In the genomic region with DNA sequence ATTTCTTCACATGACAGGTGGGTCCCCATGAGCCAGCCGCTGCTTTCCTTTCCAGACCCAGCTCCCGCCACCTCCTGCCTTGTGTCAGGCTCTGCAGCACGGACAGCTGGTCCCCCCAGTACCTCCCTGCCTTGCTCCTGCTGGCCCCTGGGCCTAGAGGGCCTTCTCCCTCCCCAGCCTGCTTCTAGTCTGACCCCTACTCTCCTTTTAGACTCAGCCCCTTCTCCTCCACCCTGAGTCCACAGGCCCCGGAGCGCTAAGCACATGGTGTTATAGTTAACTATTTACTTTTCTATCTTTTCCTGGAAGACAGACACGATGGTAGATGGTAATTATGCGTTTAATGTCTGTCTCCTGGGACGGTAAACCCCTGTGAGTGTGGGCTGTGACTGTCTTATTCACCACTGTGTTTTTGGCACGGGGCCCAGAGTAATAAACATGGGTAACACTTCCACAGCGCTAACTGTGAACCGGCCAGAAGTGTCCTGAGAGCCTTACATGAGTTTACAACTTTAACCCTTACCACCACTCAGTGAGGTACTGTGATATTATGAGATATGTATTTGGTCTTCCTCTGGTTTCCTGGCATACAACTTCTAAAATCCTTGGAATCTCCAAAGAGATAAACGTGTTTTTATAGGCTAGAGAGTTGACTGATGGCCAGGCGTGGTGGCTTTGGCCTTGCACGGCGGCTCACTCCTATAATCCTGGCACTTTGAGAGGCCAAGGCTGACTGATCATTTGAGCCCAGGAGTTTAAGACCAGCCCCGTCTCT, we compare ENCODE assay signal across 8 cellular contexts. TPM values are rescaled to one million over a fixed set of nuclear protein-coding genes. Genes with fewer than 3 reads are reported as not detected.
DNase-seq lines count a peak whose midpoint lies in the region; ATAC-seq, FAIRE-seq and TF ChIP-seq lines count a peak whose summit lies in the region.

No MANE protein-coding gene starts in this region.

- H3K79me2 ChIP-seq in endothelial cell of umbilical vein (ENCODE audit: control insufficient read depth, insufficient read depth, low read length) = no peaks in the 10 kb centered on the region

- intact Hi-C loops in A673 (cut with micrococcal nuclease; ENCODE audit: unreplicated experiment) (no loop called here), endothelial cell of umbilical vein (cut with micrococcal nuclease) (no loop called here)

- H3K4me3 ChIP-seq in A673 (ENCODE audit: low read depth, low read length, poor library complexity, severe bottlenecking) (no peak overlapping the region), endothelial cell of umbilical vein (replicated peaks in 1 of 3; ENCODE audit: insufficient read depth in 1 of 3, low read depth in 1 of 3, low read length in 3 of 3) (no peak overlapping the region)

- H3K9me3 ChIP-seq in A673 (ENCODE audit: low read depth, low read length, poor library complexity, severe bottlenecking) (no peaks in the 10 kb centered on the region), endothelial cell of umbilical vein (replicated peaks; ENCODE audit: control insufficient read depth, insufficient read depth, low read length) (no peaks in the 10 kb centered on the region)

- peak; percentile 97 for DNase-seq in A673 (ENCODE audit: low spot score)
- DNase-seq in H54 (ENCODE audit: insufficient read length, low spot score) = no peak
- peak; percentile 96 for DNase-seq in NCI-H524 treated with DMSO at 0.1 percent for 48 hours (lab: John Stamatoyannopoulos, UW)
- peak; percentile 88 for DNase-seq in endothelial cell of umbilical vein (ENCODE audit: low read depth, low spot score)
- peak; percentile 23 for DNase-seq in non-pigmented ciliary epithelial cell (ENCODE audit: low read depth)
- no peak for DNase-seq in GM10266 (ENCODE audit: extremely low spot score)
- no peak for DNase-seq in hepatic stellate cell (ENCODE audit: low spot score)

- no peak for TF ChIP-seq POLR2A in H54 (IDR thresholded peaks at IDR 0.05; ENCODE audit: low read depth, low read length)
- TF ChIP-seq POLR2A in endothelial cell of umbilical vein (IDR thresholded peaks at IDR 0.05; ENCODE audit: low read depth, low read length) = no peak

- dilution Hi-C loops in endothelial cell of umbilical vein (cut with MboI; ENCODE audit: extremely low pct_ligation_motif_present, low sequenced_read_pairs) = no loop called here

- CTCF ChIA-PET in A673 (lab: Charles Lee) (interaction anchor here (0.7 kb wide), 1 partner anchor 16 kb away, joined by 3 read pairs; no protein-coding TSS in a partner anchor), endothelial cell of umbilical vein (lab: Charles Lee) (interaction anchor here (1.0 to 3.8 kb wide), 3 partner anchors 10 to 252 kb away, joined by 3 to 22 read pairs (median 6); no protein-coding TSS in a partner anchor)

- FAIRE-seq in H54 (lab: Jason Lieb, UNC) (peak; percentile 72), endothelial cell of umbilical vein (lab: Jason Lieb, UNC) (peak; percentile 96)

- H3K4me2 ChIP-seq in endothelial cell of umbilical vein (ENCODE audit: insufficient read depth, low read length) = peak overlapping the region; percentile 8

- no peaks in the 10 kb centered on the region for H4K20me1 ChIP-seq in endothelial cell of umbilical vein (replicated peaks; ENCODE audit: control insufficient read depth, extremely low read depth, insufficient read depth, low read length)

- no peak for ATAC-seq in HG02840 (IDR thresholded peaks at IDR 0.05; ENCODE audit: low FRiP score, unreplicated experiment)

- BruUV-seq in A673 (replicated peaks; lab: Mats Ljungman, UMichigan) (no TSS peak), endothelial cell of umbilical vein (replicated peaks; lab: Mats Ljungman, UMichigan) (no TSS peak)

- no peak overlapping the region for H3K9ac ChIP-seq in endothelial cell of umbilical vein (replicated peaks; ENCODE audit: extremely low read depth, insufficient read depth, low read length)

- POLR2A ChIA-PET in A673 (lab: Charles Lee; ENCODE audit: low non-redundant PET) (no interaction called here), endothelial cell of umbilical vein (lab: Charles Lee) (no interaction called here)

- H3K36me3 ChIP-seq in A673 (ENCODE audit: insufficient read depth, low read length, poor library complexity, severe bottlenecking) (peaks cover 6% of the 10 kb centered on the region), endothelial cell of umbilical vein (ENCODE audit: control insufficient read depth in 2 of 2, extremely low read depth in 1 of 2, insufficient read depth in 2 of 2, low read length in 2 of 2) (peaks cover 4 to 13% of the 10 kb centered on the region in 2 experiments)

- peaks cover 26% of the 10 kb centered on the region for H3K4me1 ChIP-seq in A673 (ENCODE audit: insufficient read depth, low read length, poor library complexity, severe bottlenecking)
- H3K4me1 ChIP-seq in endothelial cell of umbilical vein (ENCODE audit: control insufficient read depth, extremely low read depth, insufficient read depth, low read length) = peaks cover 9% of the 10 kb centered on the region

- H3K27me3 ChIP-seq in A673 (replicated peaks; ENCODE audit: insufficient read depth, low read depth, low read length, poor library complexity) (no peaks in the 10 kb centered on the region), endothelial cell of umbilical vein (ENCODE audit: control insufficient read depth in 2 of 2, insufficient read depth in 2 of 2, low read length in 2 of 2) (no peaks in the 10 kb centered on the region)

- no peaks in the 10 kb centered on the region for H3K9me1 ChIP-seq in endothelial cell of umbilical vein (replicated peaks; ENCODE audit: control insufficient read depth, extremely low read depth, insufficient read depth, low read length)

- H2AFZ ChIP-seq in endothelial cell of umbilical vein (ENCODE audit: low read depth, low read length) = no peak overlapping the region

- TF ChIP-seq CTCF in A673 (conservative IDR thresholded peaks at IDR 0.05; ENCODE audit: low read depth, low read length) = no peak
- no peak for TF ChIP-seq CTCF in endothelial cell of umbilical vein (IDR thresholded peaks at IDR 0.05; ENCODE audit: extremely low read depth in 1 of 2, insufficient read depth in 1 of 2, low read depth in 1 of 2, low read length in 2 of 2)
- TF ChIP-seq CTCF in GM10266 (IDR thresholded peaks at IDR 0.05; ENCODE audit: control insufficient read depth, insufficient read depth, low read depth, missing control alignments) = no peak

- H3K27ac ChIP-seq in A673 (ENCODE audit: low read depth, low read length, poor library complexity, severe bottlenecking) (peak overlapping the region; percentile 1), endothelial cell of umbilical vein (ENCODE audit: insufficient read depth, low read depth, low read length) (no peak overlapping the region)

TF ChIP-seq in endothelial cell of umbilical vein, 7 proteins besides CTCF, POLR2A, EP300 and RAD21:
- TF ChIP-seq MYC (IDR thresholded peaks at IDR 0.05; ENCODE audit: low read depth, low read length) (no peak), GATA2 (IDR thresholded peaks at IDR 0.05; ENCODE audit: insufficient read depth, insufficient read length, low read depth, low read length) (no peak), EZH2 (IDR thresholded peaks at IDR 0.05; ENCODE audit: borderline replicate concordance, low read depth, low read length, severe bottlenecking) (no peak), JUN (IDR thresholded peaks at IDR 0.05; ENCODE audit: borderline replicate concordance, insufficient read depth, insufficient read length, low read depth) (no peak), POLR2AphosphoS5 (IDR thresholded peaks at IDR 0.05; ENCODE audit: insufficient read depth, low read depth, low read length) (no peak), FOS (IDR thresholded peaks at IDR 0.05; ENCODE audit: borderline replicate concordance, insufficient read depth, low read length) (no peak)
- TF ChIP-seq, protein P1, sequence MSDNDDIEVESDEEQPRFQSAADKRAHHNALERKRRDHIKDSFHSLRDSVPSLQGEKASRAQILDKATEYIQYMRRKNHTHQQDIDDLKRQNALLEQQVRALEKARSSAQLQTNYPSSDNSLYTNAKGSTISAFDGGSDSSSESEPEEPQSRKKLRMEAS (IDR thresholded peaks at IDR 0.05; ENCODE audit: insufficient read depth, insufficient read length) = no peak

RNA-seq across cellular contexts. Expression of a gene that starts 41.2 kb away (rescaled TPM):
- 26.7 and 36.2 TPM in 2 replicates for total RNA-seq in A673 (2021)
- total RNA-seq in endothelial cell of umbilical vein = 52.4 and 65.6 TPM in 2 replicates
- 40.0 and 40.9 TPM in 2 replicates for polyA plus RNA-seq in endothelial cell of umbilical vein
- 31.5 and 40.3 TPM in 2 replicates for polyA plus RNA-seq in endothelial cell of umbilical vein (2011; cell fraction: cytosol; rRNA removed)
- 137 and 150 TPM in 2 replicates for polyA plus RNA-seq in endothelial cell of umbilical vein (2011; cell fraction: nucleus; rRNA removed)
- 44.5 and 47.3 TPM in 2 replicates for polyA plus RNA-seq in endothelial cell of umbilical vein (2012)
- polyA minus RNA-seq in endothelial cell of umbilical vein = 86.1 and 98.5 TPM in 2 replicates
- 1.5 TPM for polyA minus RNA-seq in endothelial cell of umbilical vein (2011; cell fraction: cytosol; rRNA and poly(A)+ RNA removed)
- polyA minus RNA-seq in endothelial cell of umbilical vein (2011; cell fraction: nucleus; rRNA and poly(A)+ RNA removed) = 79.7 and 109 TPM in 2 replicates

Comparison
In these comparisons a context has a peak if more than half of its experiments do, and no peak if none do; other contexts are left out.
1. DNase-seq: peak in A673 (single experiment), NCI-H524 treated with DMSO at 0.1 percent for 48 hours (single experiment), endothelial cell of umbilical vein (single experiment) and non-pigmented ciliary epithelial cell (single experiment); none in H54 (single experiment), GM10266 (single experiment) and hepatic stellate cell (single experiment).